ENCODE assay signal across 22 cellular contexts in genomic region chr3:42183991-42184621, GRCh38.
DNase-seq lines count a peak whose midpoint lies in the region; FAIRE-seq and TF ChIP-seq lines count a peak whose summit lies in the region.
"Had no signal": no experiment of that assay in that cellular context is flagged by ENCODE, and none has a peak within 500 bp of the region (broad histone marks: within the 10 kb centered on the region; RNA-seq: fewer than 3 reads in every experiment).

No MANE protein-coding gene starts in this region.

- peak; percentile 16 for DNase-seq in DMS53 (lab: John Stamatoyannopoulos, UW)
- no peak for DNase-seq in DMS53 treated with DMSO at 0.1 percent for 48 hours (lab: John Stamatoyannopoulos, UW; ENCODE audit: unreplicated experiment)
- DNase-seq in breast epithelium (ENCODE audit: low spot score in 2 of 2), result no peak
- peak; percentile 38 for DNase-seq in medulla oblongata (ENCODE audit: extremely low spot score)
- DNase-seq in substantia nigra (lab: John Stamatoyannopoulos, UW), result peak in 2 of 49 donors; percentile 14 to 22
- DNase-seq in islet precursor cell, result no peak
- DNase-seq in urothelium cell line (ENCODE audit: low spot score), result no peak
- DNase-seq in NCI-H446 treated with DMSO at 0.1 percent for 48 hours (lab: John Stamatoyannopoulos, UW), result no peak
- DNase-seq: activated CD4-positive, alpha-beta memory T cell treated with anti-CD3 and anti-CD28 coated beads, Interleukin-2, amount 10 ng/mL, durations not matched to agents 7 days and 5 days; heart left ventricle; KBM-7; midbrain; NCI-H2227 treated with DMSO at 0.1 percent for 48 hours; SHP77; stimulated activated CD4-positive, alpha-beta T cell treated with anti-CD3 and anti-CD28 coated beads, Interleukin-4, amount 100 ng/mL, for 24 hours; WERI-Rb-1 had no signal

- no peak for TF ChIP-seq CTCF in breast epithelium (IDR thresholded peaks at IDR 0.05)

- no peak overlapping the region for H3K4me3 ChIP-seq in breast epithelium
- H3K4me3 ChIP-seq: coronary artery, heart left ventricle, skin epidermis had no signal

- no peak for TF ChIP-seq POLR2A in breast epithelium (IDR thresholded peaks at IDR 0.05)

- no peaks in the 10 kb centered on the region for H3K9me3 ChIP-seq in breast epithelium
- H3K9me3 ChIP-seq: heart left ventricle had no signal

- intact Hi-C loops in breast epithelium (cut with DNase I; ENCODE audit: low total_unique reads), result no loop called here

- no peaks in the 10 kb centered on the region for H3K36me3 ChIP-seq in breast epithelium

- H3K27me3 ChIP-seq in breast epithelium, result no peaks in the 10 kb centered on the region
- H3K27me3 ChIP-seq: heart left ventricle had no signal

- peak overlapping the region; percentile 79 to 89 for H3K27ac ChIP-seq in breast epithelium
- peak overlapping the region; percentile 19 for H3K27ac ChIP-seq in substantia nigra (ENCODE audit: low read depth, low read length, poor library complexity, severe bottlenecking)
- H3K27ac ChIP-seq: 22Rv1, C4-2B, HL-60, WERI-Rb-1 had no signal

- no peak for FAIRE-seq in urothelium cell line (lab: Jason Lieb, UNC)
- FAIRE-seq: keratinocyte had no signal

- peaks cover 0 to 13% of the 10 kb centered on the region in 2 donors for H3K4me1 ChIP-seq in breast epithelium

Comparison
In these comparisons a context has a peak if more than half of its experiments do, and no peak if none do; other contexts are left out.
1. DNase-seq: peak in DMS53 (single experiment) and medulla oblongata (single experiment); none in DMS53 treated with DMSO at 0.1 percent for 48 hours (single experiment), breast epithelium (0 of 2), islet precursor cell (single experiment), urothelium cell line (single experiment) and NCI-H446 treated with DMSO at 0.1 percent for 48 hours (single experiment).